In the genomic region with DNA sequence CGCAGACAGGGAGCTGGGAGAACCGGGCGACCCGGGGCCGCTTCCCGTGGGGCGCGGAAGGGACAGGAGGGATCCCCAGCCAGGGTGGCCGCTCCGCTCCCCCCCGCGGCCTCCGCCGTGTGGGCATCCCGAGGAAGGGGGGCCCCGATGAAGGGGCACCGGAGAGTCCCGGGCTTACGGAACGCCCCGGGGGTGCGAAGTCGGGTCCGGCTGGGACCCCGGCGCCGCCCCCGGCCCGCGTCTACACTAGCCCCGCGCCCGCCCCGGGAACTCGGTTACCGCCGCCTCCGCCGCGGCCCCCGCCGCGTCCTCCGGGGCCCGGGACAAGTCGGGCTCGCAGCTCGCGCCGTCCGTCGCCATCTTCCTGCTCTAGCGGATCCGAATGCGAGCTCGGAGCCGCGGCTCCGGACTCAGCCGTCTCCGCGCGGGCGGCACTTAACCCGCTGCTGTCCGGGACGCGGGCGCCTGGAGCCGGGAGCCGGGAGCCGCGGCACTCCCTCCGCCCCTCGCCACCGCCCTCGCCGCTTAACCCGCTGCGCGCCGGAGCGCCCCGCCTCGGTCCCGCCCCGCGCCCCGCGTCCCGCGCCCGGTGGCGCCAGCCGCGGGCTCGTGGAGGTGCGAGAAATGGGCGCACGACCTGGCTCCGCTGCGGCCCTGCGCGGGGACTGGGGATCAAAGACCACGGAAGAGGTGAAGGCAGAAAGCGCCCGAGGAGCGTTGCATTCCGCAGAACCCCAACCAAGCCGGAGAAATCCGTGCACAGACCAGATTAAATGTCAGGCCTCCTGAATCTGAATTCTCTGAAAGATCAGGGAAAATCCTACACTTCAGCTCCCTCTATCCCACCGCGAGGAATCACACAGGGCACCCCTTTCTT, we compare ENCODE assay signal across 8 cellular contexts. TPM values are rescaled to one million over a fixed set of nuclear protein-coding genes. Genes with fewer than 3 reads are reported as not detected.
DNase-seq lines count a peak whose midpoint lies in the region; TF ChIP-seq lines count a peak whose summit lies in the region.

Gene CTTNBP2, minus strand, starts transcription at position 386 of the 877 bp plus-strand sequence. Its CDS starts 26 bp downstream, at position 360.

- in situ Hi-C loops in astrocyte of the spinal cord (cut with HindIII; ENCODE audit: low sequenced_read_pairs): no loop called here

- CTCF ChIA-PET in activated CD4-positive, alpha-beta T cell treated with anti-CD3 and anti-CD28 coated beads, Interleukin-2, amount 10 ng/mL, durations not matched to agents 7 days and 5 days (lab: Charles Lee): no interaction called here

- peak within 1 kb of the TSS; percentile 80 for H3K4me3 ChIP-seq in astrocyte of the spinal cord (ENCODE audit: low read depth, low read length)

- H3K27me3 Mint-ChIP-seq in activated CD4-positive, alpha-beta T cell treated with anti-CD3 and anti-CD28 coated beads, Interleukin-2, amount 10 ng/mL, durations not matched to agents 7 days and 5 days: peaks cover 49% of the 10 kb centered on the region

- H3K9me3 Mint-ChIP-seq in activated CD4-positive, alpha-beta T cell treated with anti-CD3 and anti-CD28 coated beads, Interleukin-2, amount 10 ng/mL, durations not matched to agents 7 days and 5 days: no peaks in the 10 kb centered on the region

- no peaks in the 10 kb centered on the region for H3K36me3 Mint-ChIP-seq in activated CD4-positive, alpha-beta T cell treated with anti-CD3 and anti-CD28 coated beads, Interleukin-2, amount 10 ng/mL, durations not matched to agents 7 days and 5 days (ENCODE audit: low read depth)

- peak; percentile 6 for DNase-seq in activated CD4-positive, alpha-beta T cell treated with anti-CD3 and anti-CD28 coated beads, Interleukin-2, amount 10 ng/mL, durations not matched to agents 7 days and 5 days
- DNase-seq in activated CD4-positive, alpha-beta T cell treated with anti-CD3 and anti-CD28 coated beads for 4 hours: no peak
- DNase-seq in NCI-H1105 (lab: John Stamatoyannopoulos, UW) (peak; percentile 29), astrocyte of the spinal cord (ENCODE audit: low read depth, low spot score) (peak; percentile 59), hypothalamus (lab: John Stamatoyannopoulos, UW) (peak in 48 of 51 donors; percentile 10 to 86 (median 57)), putamen (ENCODE audit: low spot score) (peak; percentile 77), GOT3 (lab: John Stamatoyannopoulos, UW) (no peak), NOMO-1 treated with dmso at 0.1 percent for 144 hours (lab: John Stamatoyannopoulos, UW; ENCODE audit: unreplicated experiment) (no peak)

- peak within 1 kb of the TSS; percentile 33 for H3K4me3 Mint-ChIP-seq in activated CD4-positive, alpha-beta T cell treated with anti-CD3 and anti-CD28 coated beads, Interleukin-2, amount 10 ng/mL, durations not matched to agents 7 days and 5 days

- peak; percentile 26 for TF ChIP-seq CTCF in astrocyte of the spinal cord (IDR thresholded peaks at IDR 0.05; ENCODE audit: low read depth, low read length)

- peaks cover 5% of the 10 kb centered on the region for H3K4me1 Mint-ChIP-seq in activated CD4-positive, alpha-beta T cell treated with anti-CD3 and anti-CD28 coated beads, Interleukin-2, amount 10 ng/mL, durations not matched to agents 7 days and 5 days

- POLR2A ChIA-PET in activated CD4-positive, alpha-beta T cell treated with anti-CD3 and anti-CD28 coated beads, Interleukin-2, amount 10 ng/mL, durations not matched to agents 7 days and 5 days (lab: Charles Lee): no interaction called here

- H3K27ac Mint-ChIP-seq in activated CD4-positive, alpha-beta T cell treated with anti-CD3 and anti-CD28 coated beads, Interleukin-2, amount 10 ng/mL, durations not matched to agents 7 days and 5 days: no peak within 1 kb of the TSS

RNA-seq across cellular contexts. Expression of gene CTTNBP2, which starts in this region (rescaled TPM):
- total RNA-seq in activated CD4-positive, alpha-beta T cell treated with anti-CD3 and anti-CD28 coated beads, Interleukin-2, amount 10 ng/mL, durations not matched to agents 7 days and 5 days: not detected

Comparison
In these comparisons a context has a peak if more than half of its experiments do, and no peak if none do; other contexts are left out.
1. Peak in DNase-seq in activated CD4-positive, alpha-beta T cell treated with anti-CD3 and anti-CD28 coated beads, Interleukin-2, amount 10 ng/mL, durations not matched to agents 7 days and 5 days; RNA of the gene not detected or under 1 TPM.
2. DNase-seq: peak in NCI-H1105 (single experiment), astrocyte of the spinal cord (single experiment), hypothalamus (48 of 51) and putamen (single experiment); none in activated CD4-positive, alpha-beta T cell treated with anti-CD3 and anti-CD28 coated beads for 4 hours (0 of 2), GOT3 (single experiment) and NOMO-1 treated with dmso at 0.1 percent for 144 hours (single experiment).